Comparison of ENCODE assay signal across 28 cellular contexts in genomic region chr1:5950201-5950895, GRCh38.
"Had no signal": no experiment of that assay in that cellular context is flagged by ENCODE, and none has a peak within 500 bp of the region (broad histone marks: within the 10 kb centered on the region; RNA-seq: fewer than 3 reads in every experiment).

No MANE protein-coding gene starts in this region.

- H3K4me2 ChIP-seq: hepatocyte had no signal

- H3K27me3 ChIP-seq: body of pancreas, esophagus muscularis mucosa, hepatocyte, neutrophil, thyroid gland, vagina had no signal

- H3K9me3 ChIP-seq: body of pancreas, esophagus muscularis mucosa, neutrophil, thyroid gland, vagina had no signal

- ATAC-seq: activated T-cell treated with anti-CD3 and anti-CD28 coated beads, Interleukin-2, amount 50 U/mL, for 4 hours; body of pancreas; left ventricle myocardium superior; natural killer cell treated with Interleukin-12 subunit alpha and Interleukin-12 subunit beta and Interleukin-15 and Interleukin-18, amount 100 ng/mL, for 72 hours; right cardiac atrium; stimulated activated naive CD8-positive, alpha-beta T cell treated with anti-CD3 and anti-CD28 coated beads, Interleukin-15, Interleukin-2, amounts not matched to agents 100 U/mL and 50 U/mL, for 24 hours had no signal

- H3K27me3 Mint-ChIP-seq: activated naive CD4-positive, alpha-beta T cell treated with anti-CD3 and anti-CD28 coated beads, Interleukin-2, amount 50 U/mL, for 24 hours; natural killer cell treated with Interleukin-12 subunit alpha and Interleukin-12 subunit beta and Interleukin-15 and Interleukin-18, amount 100 ng/mL, for 72 hours had no signal

- H2AFZ ChIP-seq: hepatocyte, parathyroid adenoma had no signal

- H3K4me1 ChIP-seq: body of pancreas, esophagus muscularis mucosa, parathyroid adenoma, vagina had no signal

- H3K79me2 ChIP-seq: hepatocyte, parathyroid adenoma had no signal

- H3K4me3 Mint-ChIP-seq: activated naive CD4-positive, alpha-beta T cell treated with anti-CD3 and anti-CD28 coated beads, Interleukin-2, amount 50 U/mL, for 24 hours; activated T-cell treated with anti-CD3 and anti-CD28 coated beads, Interleukin-2, amount 50 U/mL, for 4 hours; immature natural killer cell; natural killer cell treated with Interleukin-12 subunit alpha and Interleukin-12 subunit beta and Interleukin-15 and Interleukin-18, amount 100 ng/mL, for 72 hours; T-helper 2 cell treated with Interferon-gamma antibody and Interleukin-4, amounts not matched to agents 5 μg/mL and 100 μg/mL, for 36 hours had no signal

- H3K36me3 ChIP-seq: vagina had no signal

- DNase-seq: activated CD4-positive, alpha-beta T cell treated with anti-CD3 and anti-CD28 coated beads for 1 hour; activated CD4-positive, alpha-beta T cell treated with anti-CD3 and anti-CD28 coated beads, Interleukin-2, amount 50 U/mL, for 1 hour; activated CD8-positive, alpha-beta memory T cell treated with anti-CD3 and anti-CD28 coated beads for 24 hours; activated CD8-positive, alpha-beta memory T cell treated with anti-CD3 and anti-CD28 coated beads, Interleukin-2, amount 50 U/mL, for 4 hours; activated gamma-delta T cell; activated T-cell treated with anti-CD3 and anti-CD28 coated beads, Interleukin-2, amount 50 U/mL, for 4 hours; anterior cingulate cortex; body of pancreas; caudate nucleus; glutamatergic neuron; immature natural killer cell; left ventricle myocardium superior; midbrain; stimulated activated CD4-positive, alpha-beta T cell treated with anti-CD3 and anti-CD28 coated beads, Interleukin-12 subunit alpha, Interleukin-12 subunit beta, amount 100 ng/mL, for 4 hours; stimulated activated CD4-positive, alpha-beta T cell treated with anti-CD3 and anti-CD28 coated beads, Interleukin-4, amount 100 ng/mL, for 4 hours; stimulated activated naive CD8-positive, alpha-beta T cell treated with anti-CD3 and anti-CD28 coated beads, Interleukin-15, Interleukin-2, amounts not matched to agents 100 U/mL and 50 U/mL, for 24 hours; thyroid gland had no signal

- FAIRE-seq: frontal cortex, TTC549 had no signal

- H3K4me3 ChIP-seq: body of pancreas, esophagus muscularis mucosa, hepatocyte, thyroid gland, vagina had no signal

- H3K27ac ChIP-seq: body of pancreas, esophagus muscularis mucosa, neutrophil, parathyroid adenoma, thyroid gland, vagina had no signal

- H3K9ac ChIP-seq: parathyroid adenoma had no signal

- H3K9me3 Mint-ChIP-seq: activated naive CD4-positive, alpha-beta T cell treated with anti-CD3 and anti-CD28 coated beads, Interleukin-2, amount 50 U/mL, for 24 hours; activated T-cell treated with anti-CD3 and anti-CD28 coated beads, Interleukin-2, amount 50 U/mL, for 4 hours; immature natural killer cell; natural killer cell treated with Interleukin-12 subunit alpha and Interleukin-12 subunit beta and Interleukin-15 and Interleukin-18, amount 100 ng/mL, for 72 hours; T-helper 2 cell treated with Interferon-gamma antibody and Interleukin-4, amounts not matched to agents 5 μg/mL and 100 μg/mL, for 36 hours had no signal

- H3K27ac Mint-ChIP-seq: activated naive CD4-positive, alpha-beta T cell treated with anti-CD3 and anti-CD28 coated beads, Interleukin-2, amount 50 U/mL, for 24 hours; immature natural killer cell; T-helper 2 cell treated with Interferon-gamma antibody and Interleukin-4, amounts not matched to agents 5 μg/mL and 100 μg/mL, for 36 hours had no signal
